ENCODE assay signal across 1 cellular context in genomic region chr14:57982161-57982560, GRCh38.
TF ChIP-seq lines count a peak whose summit lies in the region.

No MANE protein-coding gene starts in this region.

TF ChIP-seq in GM23338, 12 proteins besides CTCF, POLR2A, EP300 and RAD21 (continued from another document):
- TF ChIP-seq CREB1 (CRISPR knock-in tag; IDR thresholded peaks at IDR 0.05; ENCODE audit: low read depth), result no peak
- TF ChIP-seq STAT1 (IDR thresholded peaks at IDR 0.05; ENCODE audit: unreplicated experiment), result no peak
- TF ChIP-seq ETS1 (IDR thresholded peaks at IDR 0.05), result no peak
- no peak for TF ChIP-seq EZH2 (IDR thresholded peaks at IDR 0.05; ENCODE audit: low read depth, unreplicated experiment)
- no peak for TF ChIP-seq ZNF331 (CRISPR knock-in tag; IDR thresholded peaks at IDR 0.05; ENCODE audit: low read depth)
- TF ChIP-seq JUNB (IDR thresholded peaks at IDR 0.05; ENCODE audit: unreplicated experiment), result no peak
- no peak for TF ChIP-seq POLR2AphosphoS5 (IDR thresholded peaks at IDR 0.05; ENCODE audit: low read depth)
